In genomic region chr15:79815468-79815867, GRCh38 we compare ENCODE assay signal across 13 cellular contexts.
DNase-seq lines count a peak whose midpoint lies in the region; ATAC-seq and TF ChIP-seq lines count a peak whose summit lies in the region.
"Had no signal": no experiment of that assay in that cellular context is flagged by ENCODE, and none has a peak within 500 bp of the region (broad histone marks: within the 10 kb centered on the region; RNA-seq: fewer than 3 reads in every experiment).

No MANE protein-coding gene starts in this region.

- H2BK5ac ChIP-seq in neuronal stem cell (ENCODE audit: low read length): no peak overlapping the region

- peaks cover 0 to 13% of the 10 kb centered on the region in 2 donors for H3K9me3 ChIP-seq in neuronal stem cell (replicated peaks in 1 of 2; ENCODE audit: control insufficient read depth in 2 of 2, insufficient read depth in 1 of 2, low read depth in 1 of 2, low read length in 2 of 2)
- H3K9me3 ChIP-seq in hepatocyte (ENCODE audit: low read depth): no peaks in the 10 kb centered on the region

- TF ChIP-seq CTCF in hepatocyte (IDR thresholded peaks at IDR 0.05; ENCODE audit: poor library complexity): no peak

- H3K27me3 ChIP-seq in neuronal stem cell (ENCODE audit: control insufficient read depth in 3 of 3, insufficient read depth in 3 of 3, low read depth in 1 of 3, low read length in 3 of 3): peaks cover 0 to 3% (median 0%) of the 10 kb centered on the region in 3 experiments
- H3K27me3 ChIP-seq in hepatocyte: no peaks in the 10 kb centered on the region

- H3K18ac ChIP-seq in neuronal stem cell (ENCODE audit: low read length): no peak overlapping the region

- H3K27ac ChIP-seq in neuronal stem cell (replicated peaks; ENCODE audit: low read length) (no peak overlapping the region), hepatocyte (no peak overlapping the region)

- no CpG with 5 or more reads among the region's 5 CpGs for WGBS in neuronal stem cell (ENCODE audit: extremely low coverage in 2 of 2, insufficient read length in 2 of 2, insufficient replicate concordance in 1 of 2), 2 donors
- 89% methylated on average over 5 of the region's 5 CpGs for WGBS in hepatocyte (ENCODE audit: low lambda C conversion rate, missing lambda C conversion rate)

- H3K36me3 ChIP-seq in neuronal stem cell (replicated peaks in 1 of 2; ENCODE audit: control insufficient read depth in 2 of 2, insufficient read depth in 2 of 2, low read length in 2 of 2) (no peaks in the 10 kb centered on the region), hepatocyte (replicated peaks; ENCODE audit: insufficient read depth, low read depth) (no peaks in the 10 kb centered on the region)

- intact Hi-C loops in head of caudate nucleus (cut with DNase I): no loop called here

- H3K4me3 ChIP-seq in neuronal stem cell (ENCODE audit: low read length in 2 of 2) (no peak overlapping the region), hepatocyte (no peak overlapping the region)

- no peak overlapping the region for H2BK120ac ChIP-seq in neuronal stem cell (ENCODE audit: low read depth, low read length)

- no peak overlapping the region for H2AFZ ChIP-seq in neuronal stem cell (ENCODE audit: low read length)
- no peak overlapping the region for H2AFZ ChIP-seq in hepatocyte

- H3K23ac ChIP-seq in neuronal stem cell (ENCODE audit: low read depth, low read length, poor library complexity): peak overlapping the region; percentile 22

- H2BK15ac ChIP-seq in neuronal stem cell (ENCODE audit: low read length): no peak overlapping the region

- H3K14ac ChIP-seq in neuronal stem cell (ENCODE audit: low read length): peak overlapping the region; percentile 9

- H3K79me2 ChIP-seq in hepatocyte: no peaks in the 10 kb centered on the region

- no peaks in the 10 kb centered on the region for H3K9me2 ChIP-seq in hepatocyte (replicated peaks; ENCODE audit: insufficient read depth)

- H3K4me2 ChIP-seq in neuronal stem cell (ENCODE audit: insufficient read depth, low read length, poor library complexity, severe bottlenecking): no peak overlapping the region
- no peak overlapping the region for H3K4me2 ChIP-seq in hepatocyte

- H4K20me1 ChIP-seq in hepatocyte (ENCODE audit: insufficient read depth, poor library complexity, severe bottlenecking): no peaks in the 10 kb centered on the region

- no peak overlapping the region for H3K9ac ChIP-seq in neuronal stem cell (ENCODE audit: low read depth, low read length, poor library complexity)

- H2AK5ac ChIP-seq in neuronal stem cell (ENCODE audit: low read depth, low read length): no peak overlapping the region

- no peak overlapping the region for H3K4ac ChIP-seq in neuronal stem cell (ENCODE audit: low read length)

- H4K91ac ChIP-seq in neuronal stem cell (ENCODE audit: low read depth, low read length, poor library complexity): no peak overlapping the region

- peaks cover 0 to 3% of the 10 kb centered on the region in 2 donors for H3K4me1 ChIP-seq in neuronal stem cell (ENCODE audit: control insufficient read depth in 2 of 2, insufficient read depth in 1 of 2, low read depth in 1 of 2, low read length in 2 of 2)
- peaks cover 4% of the 10 kb centered on the region for H3K4me1 ChIP-seq in hepatocyte (ENCODE audit: insufficient read depth)

- no peak overlapping the region for H4K8ac ChIP-seq in neuronal stem cell (ENCODE audit: low read depth, low read length)

- no peak overlapping the region for H2BK12ac ChIP-seq in neuronal stem cell (ENCODE audit: low read length)

- no peaks in the 10 kb centered on the region for H3K79me1 ChIP-seq in neuronal stem cell (ENCODE audit: low read depth, low read length)

- no peak for ATAC-seq in activated CD4-positive, CD25-positive, alpha-beta regulatory T cell treated with anti-CD3 and anti-CD28 coated beads, Interleukin-2, amount 50 U/mL, for 24 hours

- peak; percentile 5 for DNase-seq in Ammon's horn (ENCODE audit: low spot score)
- peak; percentile 89 for DNase-seq in NCI-H524 treated with DMSO at 0.1 percent for 48 hours (lab: John Stamatoyannopoulos, UW)
- DNase-seq in head of caudate nucleus: peak in 25 of 42 donors; percentile 10 to 51 (median 26)
- DNase-seq in neuronal stem cell (ENCODE audit: low spot score): no peak
- no peak for DNase-seq in hepatocyte (ENCODE audit: low spot score)
- DNase-seq in COLO829 (ENCODE audit: low spot score): no peak
- DNase-seq: COR-L47, H7, NCI-H1048, NCI-H2107, NCI-H748 treated with DMSO at 0.1 percent for 48 hours, OCI-M1 had no signal

Comparison
In these comparisons a context has a peak if more than half of its experiments do, and no peak if none do; other contexts are left out.
1. DNase-seq: peak in Ammon's horn (single experiment), NCI-H524 treated with DMSO at 0.1 percent for 48 hours (single experiment) and head of caudate nucleus (25 of 42); none in neuronal stem cell (single experiment), hepatocyte (single experiment) and COLO829 (single experiment).